In the genomic region with DNA sequence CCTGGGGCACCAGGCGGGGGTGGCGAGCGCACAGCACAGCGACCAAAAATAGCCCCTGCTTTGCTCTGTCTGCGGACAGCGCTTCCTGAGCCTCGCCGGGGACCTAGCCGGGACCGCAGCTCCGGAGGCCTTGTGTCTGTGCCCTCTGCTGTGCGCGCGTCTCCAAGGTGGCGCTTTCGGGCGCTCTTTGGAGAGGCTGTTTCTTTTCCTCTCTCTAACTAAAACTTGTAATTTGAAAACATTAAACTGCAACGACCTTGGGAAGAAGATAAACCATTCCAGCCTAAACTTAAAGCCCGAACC, we compare ENCODE assay signal across 1 cellular context.
TF ChIP-seq lines count a peak whose summit lies in the region.

No MANE protein-coding gene starts in this region.

TF ChIP-seq in SK-N-SH, 30 proteins besides CTCF, POLR2A, EP300 and RAD21 (continued from another document):
- TF ChIP-seq, protein P1, sequence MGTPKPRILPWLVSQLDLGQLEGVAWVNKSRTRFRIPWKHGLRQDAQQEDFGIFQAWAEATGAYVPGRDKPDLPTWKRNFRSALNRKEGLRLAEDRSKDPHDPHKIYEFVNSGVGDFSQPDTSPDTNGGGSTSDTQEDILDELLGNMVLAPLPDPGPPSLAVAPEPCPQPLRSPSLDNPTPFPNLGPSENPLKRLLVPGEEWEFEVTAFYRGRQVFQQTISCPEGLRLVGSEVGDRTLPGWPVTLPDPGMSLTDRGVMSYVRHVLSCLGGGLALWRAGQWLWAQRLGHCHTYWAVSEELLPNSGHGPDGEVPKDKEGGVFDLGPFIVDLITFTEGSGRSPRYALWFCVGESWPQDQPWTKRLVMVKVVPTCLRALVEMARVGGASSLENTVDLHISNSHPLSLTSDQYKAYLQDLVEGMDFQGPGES (IDR thresholded peaks at IDR 0.05; ENCODE audit: low read depth, low read length), result no peak
- TF ChIP-seq NRF1 (IDR thresholded peaks at IDR 0.05; ENCODE audit: low read depth, low read length) (no peak), SIN3A (IDR thresholded peaks at IDR 0.05; ENCODE audit: borderline replicate concordance, low read depth, low read length) (no peak), RCOR1 (IDR thresholded peaks at IDR 0.05; ENCODE audit: low read length) (no peak), GABPA (IDR thresholded peaks at IDR 0.05; ENCODE audit: low read depth) (no peak), TAF1 (IDR thresholded peaks at IDR 0.05; ENCODE audit: borderline replicate concordance, low read depth, low read length) (no peak)
- TF ChIP-seq, protein P2, sequence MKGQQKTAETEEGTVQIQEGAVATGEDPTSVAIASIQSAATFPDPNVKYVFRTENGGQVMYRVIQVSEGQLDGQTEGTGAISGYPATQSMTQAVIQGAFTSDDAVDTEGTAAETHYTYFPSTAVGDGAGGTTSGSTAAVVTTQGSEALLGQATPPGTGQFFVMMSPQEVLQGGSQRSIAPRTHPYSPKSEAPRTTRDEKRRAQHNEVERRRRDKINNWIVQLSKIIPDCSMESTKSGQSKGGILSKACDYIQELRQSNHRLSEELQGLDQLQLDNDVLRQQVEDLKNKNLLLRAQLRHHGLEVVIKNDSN (IDR thresholded peaks at IDR 0.05; ENCODE audit: borderline replicate concordance, low read depth), result no peak
